ENCODE assay signal across 11 cellular contexts in genomic region chr4:84451546-84451945, GRCh38. TPM values are rescaled to one million over a fixed set of nuclear protein-coding genes. Genes with fewer than 3 reads are reported as not detected.
DNase-seq lines count a peak whose midpoint lies in the region; ATAC-seq and TF ChIP-seq lines count a peak whose summit lies in the region.
"Had no signal": no experiment of that assay in that cellular context is flagged by ENCODE, and none has a peak within 500 bp of the region (broad histone marks: within the 10 kb centered on the region; RNA-seq: fewer than 3 reads in every experiment).

No MANE protein-coding gene starts in this region.

- no peaks in the 10 kb centered on the region for H3K36me3 ChIP-seq in MM.1S (replicated peaks; ENCODE audit: insufficient read depth, low read length)

- H3K9me3 Mint-ChIP-seq in osteocyte (ENCODE audit: unreplicated experiment) = no peaks in the 10 kb centered on the region

- H3K4me1 ChIP-seq in MM.1S (ENCODE audit: low read length) = no peaks in the 10 kb centered on the region

- peaks cover 8% of the 10 kb centered on the region for H3K27me3 Mint-ChIP-seq in osteocyte (ENCODE audit: unreplicated experiment)

- H3K27me3 ChIP-seq in MM.1S (replicated peaks; ENCODE audit: insufficient read depth, low read length) = no peaks in the 10 kb centered on the region
- peaks cover 0 to 13% (median 0%) of the 10 kb centered on the region in 45 donors for H3K27me3 ChIP-seq in dorsolateral prefrontal cortex

- H3K36me3 Mint-ChIP-seq in osteocyte (ENCODE audit: unreplicated experiment) = no peaks in the 10 kb centered on the region

- ATAC-seq in HG02938 (IDR thresholded peaks at IDR 0.05; ENCODE audit: unreplicated experiment) (no peak), GM21737 (IDR thresholded peaks at IDR 0.05; ENCODE audit: unreplicated experiment) (no peak)
- ATAC-seq in stimulated activated naive CD8-positive, alpha-beta T cell treated with anti-CD3 and anti-CD28 coated beads, Interleukin-15, Interleukin-2, amounts not matched to agents 100 U/mL and 50 U/mL, for 24 hours = no peak

- no peak overlapping the region for H3K4me2 ChIP-seq in MM.1S (ENCODE audit: low read depth, low read length)

- H2AFZ ChIP-seq in MM.1S (ENCODE audit: low read length) = no peak overlapping the region

- no peaks in the 10 kb centered on the region for H3K79me2 ChIP-seq in MM.1S (ENCODE audit: low read length)

- H3F3A ChIP-seq in MM.1S (ENCODE audit: insufficient read depth, low read length) = no peaks in the 10 kb centered on the region

- no peak overlapping the region for H3K27ac ChIP-seq in MM.1S (ENCODE audit: low read length)
- H3K27ac ChIP-seq in dorsolateral prefrontal cortex = no peak overlapping the region

- TF ChIP-seq CTCF in MM.1S (IDR thresholded peaks at IDR 0.05; ENCODE audit: low read length) (peak; percentile 45), dorsolateral prefrontal cortex (IDR thresholded peaks at IDR 0.05 in 54 of 56, conservative IDR thresholded peaks at IDR 0.05 in 2 of 56; ENCODE audit: low read depth in 1 of 56, partially characterized antibody in 56 of 56) (peak in 29 of 56 donors; percentile 8 to 44 (median 29)), osteocyte (IDR thresholded peaks at IDR 0.05) (peak; percentile 54)

- H3K4me3 Mint-ChIP-seq in osteocyte (ENCODE audit: unreplicated experiment) = no peak overlapping the region

- intact Hi-C loops in dorsolateral prefrontal cortex (cut with DNase I) = no loop called here

- no peaks in the 10 kb centered on the region for H3K9me2 ChIP-seq in MM.1S (replicated peaks; ENCODE audit: insufficient read depth, low read length)

- H4K20me1 ChIP-seq in MM.1S (ENCODE audit: insufficient read depth, low read length) = no peaks in the 10 kb centered on the region

- H3K4me1 Mint-ChIP-seq in osteocyte (ENCODE audit: unreplicated experiment) = no peaks in the 10 kb centered on the region

- no peaks in the 10 kb centered on the region for H3K9me3 ChIP-seq in MM.1S (replicated peaks; ENCODE audit: insufficient read depth, low read length)

- peak in 2 of 3 experiments; percentile 27 to 38 for DNase-seq in NCI-H1417 (lab: John Stamatoyannopoulos, UW)
- no peak for DNase-seq in NCI-H1417 treated with DMSO at 0.1 percent for 48 hours (lab: John Stamatoyannopoulos, UW)
- DNase-seq in MM.1S = no peak
- DNase-seq in dorsolateral prefrontal cortex = no peak
- no peak for DNase-seq in osteocyte (ENCODE audit: extremely low spot score, unreplicated experiment)
- DNase-seq in stimulated activated naive CD8-positive, alpha-beta T cell treated with anti-CD3 and anti-CD28 coated beads, Interleukin-15, Interleukin-2, amounts not matched to agents 100 U/mL and 50 U/mL, for 24 hours = no peak
- DNase-seq: activated CD4-positive, alpha-beta T cell treated with anti-CD3 and anti-CD28 coated beads, Interleukin-2, amount 50 U/mL, for 1 hour; trophoblast cell had no signal

- no peak overlapping the region for H3K27ac Mint-ChIP-seq in osteocyte (ENCODE audit: unreplicated experiment)

- no peak overlapping the region for H3K9ac ChIP-seq in MM.1S (ENCODE audit: low read length)

- H3K4me3 ChIP-seq in MM.1S (ENCODE audit: low read length) (no peak overlapping the region), dorsolateral prefrontal cortex (no peak overlapping the region)
- H3K4me3 ChIP-seq: lung had no signal

RNA-seq across cellular contexts. Expression of gene NKX6-1, which starts 47.5 kb away (rescaled TPM):
- total RNA-seq in dorsolateral prefrontal cortex (1 to 10 TPM in 8 of 120 experiments, under 1 TPM in 100, not detected in 12; 0.18 to 1.6 (median 0.44) TPM), osteocyte (not detected in 2 replicates)

Comparison
In these comparisons a context has a peak if more than half of its experiments do, and no peak if none do; other contexts are left out.
1. DNase-seq: peak in NCI-H1417 (2 of 3); none in NCI-H1417 treated with DMSO at 0.1 percent for 48 hours (single experiment), MM.1S (single experiment), dorsolateral prefrontal cortex (0 of 10), osteocyte (single experiment) and stimulated activated naive CD8-positive, alpha-beta T cell treated with anti-CD3 and anti-CD28 coated beads, Interleukin-15, Interleukin-2, amounts not matched to agents 100 U/mL and 50 U/mL, for 24 hours (single experiment).
2. Peak in every context shown above with its lines, with median percentiles within 50 percentile points of each other: CTCF ChIP-seq.